9 cellular contexts compared by ENCODE assay signal in genomic region chr6:131199568-131200272, GRCh38.
A peak's percentile ranks its signal among the peaks of the same experiment; 100 is the strongest.
DNase-seq lines count a peak whose midpoint lies in the region; ATAC-seq, FAIRE-seq and TF ChIP-seq lines count a peak whose summit lies in the region.
"Had no signal": no experiment of that assay in that cellular context is flagged by ENCODE, and none has a peak within 500 bp of the region (broad histone marks: within the 10 kb centered on the region; RNA-seq: fewer than 3 reads in every experiment).

No MANE protein-coding gene starts in this region.

- TF ChIP-seq CTCF in kidney (IDR thresholded peaks at IDR 0.05; ENCODE audit: borderline replicate concordance, extremely low read depth, insufficient read depth): peak; percentile 51

- H3K4me3 ChIP-seq in kidney (ENCODE audit: low read length in 2 of 2): no peak overlapping the region

- in situ Hi-C loops in G401 (cut with HindIII; ENCODE audit: low sequenced_read_pairs): no loop called here

- no peaks in the 10 kb centered on the region for H3K9me3 Mint-ChIP-seq in IgD-negative memory B cell
- H3K9me3 Mint-ChIP-seq in T-helper 1 cell treated with Interleukin-12 subunit alpha and Interleukin-12 subunit beta and Interleukin-4 antibody, amounts not matched to agents 30 μg/mL and 1 μg/mL, for 36 hours: peaks cover 3% of the 10 kb centered on the region

- H3K4me1 Mint-ChIP-seq in IgD-negative memory B cell: peaks cover 9 to 32% (median 19%) of the 10 kb centered on the region in 3 donors
- H3K4me1 Mint-ChIP-seq in T-helper 1 cell treated with Interleukin-12 subunit alpha and Interleukin-12 subunit beta and Interleukin-4 antibody, amounts not matched to agents 30 μg/mL and 1 μg/mL, for 36 hours (ENCODE audit: low read depth): peaks cover 47% of the 10 kb centered on the region

- peak; percentile 11 for DNase-seq in G401 (ENCODE audit: low spot score)
- DNase-seq in amniotic epithelial cell (ENCODE audit: low read depth): peak; percentile 65
- DNase-seq in kidney: no peak
- DNase-seq in stimulated activated CD4-positive, alpha-beta T cell treated with anti-CD3 and anti-CD28 coated beads, TNF-alpha, amount 100 ng/mL, for 24 hours (ENCODE audit: low read depth in 3 of 3): peak; percentile 28 to 60 (median 47)
- no peak for DNase-seq in NCI-H526 treated with DMSO at 0.1 percent for 48 hours (lab: John Stamatoyannopoulos, UW)

- peak; percentile 100 for ATAC-seq in GM21576 (IDR thresholded peaks at IDR 0.05; ENCODE audit: unreplicated experiment)

- peaks cover 0 to 2% of the 10 kb centered on the region in 2 donors for H3K4me1 ChIP-seq in kidney (ENCODE audit: control insufficient read depth in 1 of 2, insufficient read depth in 1 of 2, low read depth in 1 of 2, low read length in 2 of 2)

- no peaks in the 10 kb centered on the region for H3K9me3 ChIP-seq in kidney (ENCODE audit: control insufficient read depth in 1 of 2, low read length in 2 of 2)

- H3K27ac Mint-ChIP-seq in IgD-negative memory B cell: peak overlapping the region; percentile 54 to 74 (median 70)
- peak overlapping the region; percentile 98 for H3K27ac Mint-ChIP-seq in T-helper 1 cell treated with Interleukin-12 subunit alpha and Interleukin-12 subunit beta and Interleukin-4 antibody, amounts not matched to agents 30 μg/mL and 1 μg/mL, for 36 hours

- intact Hi-C loops in kidney (cut with DNase I): no loop called here

- H3K36me3 Mint-ChIP-seq in IgD-negative memory B cell: peaks cover 3% of the 10 kb centered on the region
- H3K36me3 Mint-ChIP-seq in T-helper 1 cell treated with Interleukin-12 subunit alpha and Interleukin-12 subunit beta and Interleukin-4 antibody, amounts not matched to agents 30 μg/mL and 1 μg/mL, for 36 hours (ENCODE audit: low read depth): peaks cover 23% of the 10 kb centered on the region

- no peaks in the 10 kb centered on the region for H3K27me3 Mint-ChIP-seq in IgD-negative memory B cell
- no peaks in the 10 kb centered on the region for H3K27me3 Mint-ChIP-seq in T-helper 1 cell treated with Interleukin-12 subunit alpha and Interleukin-12 subunit beta and Interleukin-4 antibody, amounts not matched to agents 30 μg/mL and 1 μg/mL, for 36 hours (ENCODE audit: low read depth)

- no peaks in the 10 kb centered on the region for H3K36me3 ChIP-seq in kidney (ENCODE audit: control insufficient read depth in 1 of 2, insufficient read depth in 2 of 2, low read length in 2 of 2)

- no peak overlapping the region for H3K9ac ChIP-seq in kidney (ENCODE audit: low read length in 2 of 2)

- H3K4me3 Mint-ChIP-seq in IgD-negative memory B cell: peak overlapping the region; percentile 53 to 84 (median 68)
- peak overlapping the region; percentile 78 for H3K4me3 Mint-ChIP-seq in T-helper 1 cell treated with Interleukin-12 subunit alpha and Interleukin-12 subunit beta and Interleukin-4 antibody, amounts not matched to agents 30 μg/mL and 1 μg/mL, for 36 hours

- no peak for FAIRE-seq in kidney (lab: Jason Lieb, UNC)
- FAIRE-seq: islet of Langerhans had no signal

- H3K27ac ChIP-seq in kidney (ENCODE audit: low read depth in 2 of 2, low read length in 2 of 2): no peak overlapping the region

Comparison
In these comparisons a context has a peak if more than half of its experiments do, and no peak if none do; other contexts are left out.
1. DNase-seq: peak in G401 (single experiment), amniotic epithelial cell (single experiment) and stimulated activated CD4-positive, alpha-beta T cell treated with anti-CD3 and anti-CD28 coated beads, TNF-alpha, amount 100 ng/mL, for 24 hours (3 of 3); none in kidney (single experiment) and NCI-H526 treated with DMSO at 0.1 percent for 48 hours (single experiment).